In the genomic region with DNA sequence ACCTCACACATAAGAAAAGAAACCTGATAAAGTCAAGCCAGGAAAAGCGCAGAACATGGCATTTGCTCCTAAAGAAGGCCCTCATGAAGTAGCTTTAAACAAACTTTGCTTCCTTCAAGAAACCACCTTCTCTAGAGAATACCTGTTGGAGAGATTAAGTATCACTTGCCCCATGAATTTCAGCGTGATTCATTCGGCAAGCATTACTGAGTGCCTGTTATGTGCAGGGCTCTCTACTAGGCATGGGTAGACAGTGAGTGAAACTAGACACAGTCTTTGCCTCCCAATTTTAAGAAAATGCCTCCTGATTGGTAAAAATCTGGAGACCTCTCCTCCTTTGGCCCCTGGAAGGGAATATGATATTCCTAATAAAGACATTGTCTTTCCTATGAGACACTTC, we compare ENCODE assay signal across 27 cellular contexts.
"Had no signal": no experiment of that assay in that cellular context is flagged by ENCODE, and none has a peak within 500 bp of the region (broad histone marks: within the 10 kb centered on the region; RNA-seq: fewer than 3 reads in every experiment).

No MANE protein-coding gene starts in this region.

- H3K27me3 ChIP-seq: ascending aorta, brain microvascular endothelial cell, colonic mucosa, foreskin keratinocyte, gastrocnemius medialis had no signal

- H3K9me3 ChIP-seq: ascending aorta, colonic mucosa, gastrocnemius medialis had no signal

- H3K4me3 ChIP-seq: ascending aorta, colonic mucosa, gastrocnemius medialis had no signal

- H3K4me1 ChIP-seq: colonic mucosa, gastrocnemius medialis had no signal

- ATAC-seq: activated naive CD4-positive, alpha-beta T cell treated with anti-CD3 and anti-CD28 coated beads, Interleukin-2, amount 50 U/mL, for 72 hours; activated T-cell treated with anti-CD3 and anti-CD28 coated beads, Interleukin-2, amount 50 U/mL, for 72 hours; esophagus mucosa; foreskin keratinocyte; gastrocnemius medialis; T-helper 17 cell; WTC11 had no signal

- DNase-seq: activated CD4-positive, alpha-beta memory T cell treated with anti-CD3 and anti-CD28 coated beads, Interleukin-2, amount 10 ng/mL, durations not matched to agents 7 days and 5 days; activated CD4-positive, alpha-beta T cell treated with anti-CD3 and anti-CD28 coated beads for 1 hour; activated CD4-positive, alpha-beta T cell treated with anti-CD3 and anti-CD28 coated beads for 4 hours; activated CD4-positive, alpha-beta T cell treated with anti-CD3 and anti-CD28 coated beads, Interleukin-2, amount 10 ng/mL, durations not matched to agents 7 days and 5 days; activated CD4-positive, alpha-beta T cell treated with anti-CD3 and anti-CD28 coated beads, Interleukin-2, amount 50 U/mL, for 4 hours; activated CD8-positive, alpha-beta memory T cell treated with anti-CD3 and anti-CD28 coated beads, Interleukin-2, amount 50 U/mL, for 48 hours; activated gamma-delta T cell; activated naive CD4-positive, alpha-beta T cell; activated naive CD4-positive, alpha-beta T cell treated with anti-CD3 and anti-CD28 coated beads, Interleukin-2, amount 10 ng/mL, durations not matched to agents 7 days and 5 days; activated naive CD8-positive, alpha-beta T cell treated with anti-CD3 and anti-CD28 coated beads, Interleukin-2, amount 10 ng/mL, durations not matched to agents 7 days and 5 days; activated T-cell treated with anti-CD3 and anti-CD28 coated beads for 4 hours; activated T-cell treated with anti-CD3 and anti-CD28 coated beads, Interleukin-2, amount 50 U/mL, for 24 hours; activated T-cell treated with anti-CD3 and anti-CD28 coated beads, Interleukin-2, amount 50 U/mL, for 72 hours; brain microvascular endothelial cell; caudate nucleus; cerebellar nuclear complex; colonic mucosa; effector CD8-positive, alpha-beta T cell; gastrocnemius medialis; glutamatergic neuron; T-helper 1 cell; T-helper 17 cell had no signal

- H3K27ac ChIP-seq: ascending aorta, brain microvascular endothelial cell, colonic mucosa, foreskin keratinocyte, gastrocnemius medialis had no signal

- H3K36me3 ChIP-seq: ascending aorta, brain microvascular endothelial cell, colonic mucosa, gastrocnemius medialis had no signal
